ENCODE assay signal across 8 cellular contexts in the genomic region with DNA sequence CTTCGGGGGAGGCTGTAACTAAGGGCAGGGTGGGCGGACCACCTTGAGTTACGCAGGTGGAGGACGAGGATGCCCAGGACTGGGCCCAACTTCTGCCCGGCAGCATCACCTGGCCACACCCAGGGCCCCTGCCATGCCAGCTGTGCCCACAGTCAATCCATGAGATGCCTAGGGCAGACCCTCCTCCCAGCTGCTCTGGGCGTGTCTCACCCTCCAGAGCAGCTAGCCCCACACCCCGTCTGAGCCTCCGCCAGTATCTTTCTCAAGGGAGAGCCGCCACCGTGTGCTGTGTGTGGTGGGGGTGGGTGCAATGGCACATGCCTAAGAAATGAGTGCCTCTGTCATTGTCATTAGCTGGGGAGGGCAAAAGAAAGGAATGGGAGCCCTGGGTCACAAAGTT. TPM values are rescaled to one million over a fixed set of nuclear protein-coding genes. Genes with fewer than 3 reads are reported as not detected.
DNase-seq lines count a peak whose midpoint lies in the region; TF ChIP-seq lines count a peak whose summit lies in the region.
"Had no signal": no experiment of that assay in that cellular context is flagged by ENCODE, and none has a peak within 500 bp of the region (broad histone marks: within the 10 kb centered on the region; RNA-seq: fewer than 3 reads in every experiment).

No MANE protein-coding gene starts in this region.

- peaks cover 26% of the 10 kb centered on the region for H3K4me1 ChIP-seq in GM23248 (ENCODE audit: insufficient read depth)
- peaks cover 46 to 83% (median 57%) of the 10 kb centered on the region in 3 donors for H3K4me1 ChIP-seq in esophagus squamous epithelium
- H3K4me1 ChIP-seq in smooth muscle cell (ENCODE audit: low read depth) = peaks cover 5% of the 10 kb centered on the region

- no peak overlapping the region for H3K4me3 ChIP-seq in GM23248
- H3K4me3 ChIP-seq in esophagus squamous epithelium = no peak overlapping the region
- H3K4me3 ChIP-seq in smooth muscle cell = no peak overlapping the region

- no peaks in the 10 kb centered on the region; the same call in 1 of the 2 replicates for H3K9me2 ChIP-seq in GM23248 (ENCODE audit: insufficient read depth)

- H3K27me3 ChIP-seq in GM23248 (replicated peaks; ENCODE audit: insufficient read depth) = no peaks in the 10 kb centered on the region
- H3K27me3 ChIP-seq in esophagus squamous epithelium = no peaks in the 10 kb centered on the region
- no peaks in the 10 kb centered on the region for H3K27me3 ChIP-seq in smooth muscle cell (ENCODE audit: low read depth)

- H3K9ac ChIP-seq in GM23248 = peak overlapping the region; percentile 66
- peak overlapping the region; percentile 47 for H3K9ac ChIP-seq in smooth muscle cell (ENCODE audit: low read depth)

- TF ChIP-seq POLR2A in esophagus squamous epithelium (IDR thresholded peaks at IDR 0.05) = no peak

- H2AFZ ChIP-seq in GM23248 = no peak overlapping the region
- H2AFZ ChIP-seq in smooth muscle cell (ENCODE audit: low read depth) = no peak overlapping the region

- TF ChIP-seq CTCF in esophagus squamous epithelium (IDR thresholded peaks at IDR 0.05) = no peak
- TF ChIP-seq CTCF in smooth muscle cell (IDR thresholded peaks at IDR 0.05; ENCODE audit: borderline replicate concordance, insufficient read depth, poor library complexity, severe bottlenecking) = no peak

- H4K20me1 ChIP-seq in GM23248 (ENCODE audit: insufficient read depth) (no peaks in the 10 kb centered on the region), smooth muscle cell (ENCODE audit: low read depth) (peaks cover 6% of the 10 kb centered on the region)

- H3K79me2 ChIP-seq in GM23248 (ENCODE audit: insufficient read depth) (peaks cover 60% of the 10 kb centered on the region), smooth muscle cell (ENCODE audit: low read depth) (peaks cover 24% of the 10 kb centered on the region)

- H3K4me2 ChIP-seq in GM23248 (ENCODE audit: unreplicated experiment) (peak overlapping the region; percentile 58), smooth muscle cell (peak overlapping the region; percentile 58)

- WGBS in GM23248 (ENCODE audit: low coverage in 1 of 2, low lambda C conversion rate in 2 of 2, missing lambda C conversion rate in 2 of 2), 2 experiments = 94 to 95% methylated on average over 10 of the region's 10 CpGs
- no CpG with 5 or more reads among the region's 10 CpGs for WGBS in esophagus squamous epithelium, 2 donors
- 79% methylated on average over 10 of the region's 10 CpGs for WGBS in smooth muscle cell (ENCODE audit: low lambda C conversion rate)

- DNase-seq in GM23248 = no peak
- peak; percentile 60 for DNase-seq in NCI-H69 (lab: John Stamatoyannopoulos, UW)
- DNase-seq in esophagus squamous epithelium (lab: John Stamatoyannopoulos, UW) = no peak
- DNase-seq in smooth muscle cell (lab: John Stamatoyannopoulos, UW; ENCODE audit: unreplicated experiment) = no peak
- DNase-seq in inferior parietal cortex (ENCODE audit: extremely low spot score) = no peak
- DNase-seq in NCI-H2029 treated with DMSO at 0.1 percent for 48 hours (lab: John Stamatoyannopoulos, UW) = no peak
- no peak for DNase-seq in hypothalamus (lab: John Stamatoyannopoulos, UW)
- DNase-seq: activated CD4-positive, alpha-beta memory T cell treated with anti-CD3 and anti-CD28 coated beads, Interleukin-2, amount 10 ng/mL, durations not matched to agents 7 days and 5 days had no signal

- in situ Hi-C loops in GM23248 (cut with MboI) = no loop called here

- no peaks in the 10 kb centered on the region for H3K36me3 ChIP-seq in GM23248 (ENCODE audit: low read depth)
- H3K36me3 ChIP-seq in esophagus squamous epithelium = peaks cover 0 to 8% (median 0%) of the 10 kb centered on the region in 3 donors
- H3K36me3 ChIP-seq in smooth muscle cell (ENCODE audit: low read depth) = no peaks in the 10 kb centered on the region

- H3F3A ChIP-seq in GM23248 (ENCODE audit: insufficient read depth) (peaks cover 5% of the 10 kb centered on the region; the same call in 1 of the 2 replicates), smooth muscle cell (ENCODE audit: low read depth) (peaks cover under 1% of the 10 kb centered on the region)

- H3K27ac ChIP-seq in GM23248 (peak overlapping the region; percentile 92), esophagus squamous epithelium (peak overlapping the region; percentile 71 to 97 (median 90)), smooth muscle cell (ENCODE audit: low read depth) (peak overlapping the region; percentile 85)

- H3K9me3 ChIP-seq in GM23248 (ENCODE audit: low read depth) = no peaks in the 10 kb centered on the region
- no peaks in the 10 kb centered on the region for H3K9me3 ChIP-seq in esophagus squamous epithelium
- no peaks in the 10 kb centered on the region for H3K9me3 ChIP-seq in smooth muscle cell (replicated peaks; ENCODE audit: low read depth)

- intact Hi-C loops in esophagus squamous epithelium (cut with DNase I) = no loop called here

RNA-seq across cellular contexts. Expression of gene HS6ST1, which starts 18.0 kb away (rescaled TPM):
- total RNA-seq in GM23248 (2014; rRNA removed; shearing (Covaris generic)) = 27.3 and 35.8 TPM in 2 replicates
- polyA plus RNA-seq in GM23248 (2016; fragmentation: Nextera tagmentation; extraction: Ambion mirVana) (3.3 and 4.0 TPM in 2 replicates), smooth muscle cell (13.0 and 17.6 TPM in 2 replicates)
- total RNA-seq in esophagus squamous epithelium (10 to 100 TPM; 44.7 to 73.8 (median 56.8) TPM), smooth muscle cell (9.3 and 11.3 TPM in 2 replicates)
